ENCODE assay signal across 25 cellular contexts in genomic region chr9:100309992-100310391, GRCh38. TPM values are rescaled to one million over a fixed set of nuclear protein-coding genes. Genes with fewer than 3 reads are reported as not detected.
DNase-seq lines count a peak whose midpoint lies in the region; ATAC-seq, FAIRE-seq and TF ChIP-seq lines count a peak whose summit lies in the region.
"Had no signal": no experiment of that assay in that cellular context is flagged by ENCODE, and none has a peak within 500 bp of the region (broad histone marks: within the 10 kb centered on the region; RNA-seq: fewer than 3 reads in every experiment).

No MANE protein-coding gene starts in this region.

- no peak overlapping the region for H3K9ac ChIP-seq in adipocyte (ENCODE audit: low read length)

- H3K9me3 Mint-ChIP-seq in activated naive CD8-positive, alpha-beta T cell treated with anti-CD3 and anti-CD28 coated beads, Interleukin-2, amount 50 U/mL, for 24 hours, result no peaks in the 10 kb centered on the region
- H3K9me3 Mint-ChIP-seq in activated naive CD8-positive, alpha-beta T cell treated with anti-CD3 and anti-CD28 coated beads for 36 hours, result no peaks in the 10 kb centered on the region
- H3K9me3 Mint-ChIP-seq: activated B cell treated with CpG ODN at 0.5 μM for 24 hours had no signal

- no peak for FAIRE-seq in urothelium cell line (lab: Jason Lieb, UNC)
- FAIRE-seq: endometrium had no signal

- no peak for TF ChIP-seq CTCF in fibroblast of pulmonary artery (IDR thresholded peaks at IDR 0.05; ENCODE audit: low read length, missing control alignments)

- H3K27ac Mint-ChIP-seq in activated naive CD8-positive, alpha-beta T cell treated with anti-CD3 and anti-CD28 coated beads, Interleukin-2, amount 50 U/mL, for 24 hours, result peak overlapping the region; percentile 6
- no peak overlapping the region for H3K27ac Mint-ChIP-seq in activated naive CD8-positive, alpha-beta T cell treated with anti-CD3 and anti-CD28 coated beads for 36 hours
- H3K27ac Mint-ChIP-seq: activated B cell treated with CpG ODN at 0.5 μM for 24 hours had no signal

- no peaks in the 10 kb centered on the region for H3K27me3 ChIP-seq in adipocyte (replicated peaks; ENCODE audit: control insufficient read depth, insufficient read depth, low read length)
- H3K27me3 ChIP-seq: cardiac muscle cell, MG63, neutrophil, upper lobe of right lung had no signal

- peaks cover 5% of the 10 kb centered on the region for H3K9me3 ChIP-seq in adipocyte (ENCODE audit: control insufficient read depth, low read length)
- H3K9me3 ChIP-seq: neutrophil, upper lobe of right lung had no signal

- H3K4me1 ChIP-seq in adipocyte (ENCODE audit: control insufficient read depth, insufficient read depth, low read length), result peaks cover 17% of the 10 kb centered on the region
- H3K4me1 ChIP-seq: upper lobe of right lung had no signal

- H3K4me1 Mint-ChIP-seq in activated naive CD8-positive, alpha-beta T cell treated with anti-CD3 and anti-CD28 coated beads, Interleukin-2, amount 50 U/mL, for 24 hours, result peaks cover 11% of the 10 kb centered on the region
- peaks cover 18% of the 10 kb centered on the region for H3K4me1 Mint-ChIP-seq in activated naive CD8-positive, alpha-beta T cell treated with anti-CD3 and anti-CD28 coated beads for 36 hours
- H3K4me1 Mint-ChIP-seq: activated B cell treated with CpG ODN at 0.5 μM for 24 hours had no signal

- ATAC-seq in activated naive CD8-positive, alpha-beta T cell treated with anti-CD3 and anti-CD28 coated beads, Interleukin-2, amount 50 U/mL, for 24 hours, result no peak
- no peak for ATAC-seq in HG03025 (IDR thresholded peaks at IDR 0.05; ENCODE audit: low FRiP score, unreplicated experiment)
- ATAC-seq: PC-3, upper lobe of right lung had no signal

- H3K36me3 ChIP-seq in adipocyte (ENCODE audit: control insufficient read depth, insufficient read depth, low read length, severe bottlenecking), result peaks cover 33% of the 10 kb centered on the region

- H3K4me3 Mint-ChIP-seq in activated naive CD8-positive, alpha-beta T cell treated with anti-CD3 and anti-CD28 coated beads, Interleukin-2, amount 50 U/mL, for 24 hours, result no peak overlapping the region
- H3K4me3 Mint-ChIP-seq in activated naive CD8-positive, alpha-beta T cell treated with anti-CD3 and anti-CD28 coated beads for 36 hours, result no peak overlapping the region
- H3K4me3 Mint-ChIP-seq: activated B cell treated with CpG ODN at 0.5 μM for 24 hours had no signal

- peaks cover 68% of the 10 kb centered on the region for H3K36me3 Mint-ChIP-seq in activated naive CD8-positive, alpha-beta T cell treated with anti-CD3 and anti-CD28 coated beads, Interleukin-2, amount 50 U/mL, for 24 hours (ENCODE audit: low read depth)
- H3K36me3 Mint-ChIP-seq in activated naive CD8-positive, alpha-beta T cell treated with anti-CD3 and anti-CD28 coated beads for 36 hours, result peaks cover 68% of the 10 kb centered on the region

- no peaks in the 10 kb centered on the region for H3K27me3 Mint-ChIP-seq in activated naive CD8-positive, alpha-beta T cell treated with anti-CD3 and anti-CD28 coated beads, Interleukin-2, amount 50 U/mL, for 24 hours
- no peaks in the 10 kb centered on the region for H3K27me3 Mint-ChIP-seq in activated naive CD8-positive, alpha-beta T cell treated with anti-CD3 and anti-CD28 coated beads for 36 hours
- H3K27me3 Mint-ChIP-seq: activated B cell treated with CpG ODN at 0.5 μM for 24 hours had no signal

- H3K4me3 ChIP-seq in adipocyte (ENCODE audit: low read length), result no peak overlapping the region
- no peak overlapping the region for H3K4me3 ChIP-seq in fibroblast of pulmonary artery (replicated peaks; ENCODE audit: low read depth, low read length)
- H3K4me3 ChIP-seq: cardiac muscle cell, MG63, skin epidermis, upper lobe of right lung had no signal

- DNase-seq in activated naive CD8-positive, alpha-beta T cell treated with anti-CD3 and anti-CD28 coated beads, Interleukin-2, amount 50 U/mL, for 24 hours, result no peak
- DNase-seq in activated naive CD8-positive, alpha-beta T cell treated with anti-CD3 and anti-CD28 coated beads for 36 hours, result no peak
- peak; percentile 47 for DNase-seq in adipocyte (ENCODE audit: low read depth)
- peak; percentile 8 for DNase-seq in fibroblast of pulmonary artery (ENCODE audit: low read depth)
- DNase-seq in stimulated activated CD4-positive, alpha-beta T cell treated with anti-CD3 and anti-CD28 coated beads, Interleukin-2, amount 100 ng/mL, for 24 hours, result no peak
- DNase-seq in HT-29 (ENCODE audit: low spot score), result no peak
- DNase-seq in urothelium cell line (ENCODE audit: low spot score), result no peak
- DNase-seq: activated B cell treated with CpG ODN at 0.5 μM for 24 hours; activated CD4-positive, alpha-beta T cell treated with anti-CD3 and anti-CD28 coated beads, Interleukin-2, amount 50 U/mL, for 48 hours; activated effector memory CD4-positive, alpha-beta T cell treated with anti-CD3 and anti-CD28 coated beads, Interleukin-2, amount 50 U/mL, for 16 hours; amniotic stem cell; dermis blood vessel endothelial cell; KBM-7; mesendoderm; MG63; NCI-H1417; PC-3; Right ventricle myocardium superior; T1000; upper lobe of right lung had no signal

RNA-seq across cellular contexts. Expression of gene TEX10, which starts 42.8 kb away (rescaled TPM):
- 10 to 100 TPM; 37.0 to 39.0 TPM for total RNA-seq in activated naive CD8-positive, alpha-beta T cell treated with anti-CD3 and anti-CD28 coated beads for 36 hours
- 15.4 and 16.5 TPM in 2 replicates for total RNA-seq in HT-29 (2014; rRNA removed; shearing (Covaris generic))

Comparison
In these comparisons a context has a peak if more than half of its experiments do, and no peak if none do; other contexts are left out.
1. DNase-seq: peak in adipocyte (single experiment) and fibroblast of pulmonary artery (single experiment); none in activated naive CD8-positive, alpha-beta T cell treated with anti-CD3 and anti-CD28 coated beads, Interleukin-2, amount 50 U/mL, for 24 hours (single experiment), activated naive CD8-positive, alpha-beta T cell treated with anti-CD3 and anti-CD28 coated beads for 36 hours (single experiment), stimulated activated CD4-positive, alpha-beta T cell treated with anti-CD3 and anti-CD28 coated beads, Interleukin-2, amount 100 ng/mL, for 24 hours (0 of 2), HT-29 (single experiment) and urothelium cell line (single experiment).